ENCODE assay signal across 8 cellular contexts in the genomic region with DNA sequence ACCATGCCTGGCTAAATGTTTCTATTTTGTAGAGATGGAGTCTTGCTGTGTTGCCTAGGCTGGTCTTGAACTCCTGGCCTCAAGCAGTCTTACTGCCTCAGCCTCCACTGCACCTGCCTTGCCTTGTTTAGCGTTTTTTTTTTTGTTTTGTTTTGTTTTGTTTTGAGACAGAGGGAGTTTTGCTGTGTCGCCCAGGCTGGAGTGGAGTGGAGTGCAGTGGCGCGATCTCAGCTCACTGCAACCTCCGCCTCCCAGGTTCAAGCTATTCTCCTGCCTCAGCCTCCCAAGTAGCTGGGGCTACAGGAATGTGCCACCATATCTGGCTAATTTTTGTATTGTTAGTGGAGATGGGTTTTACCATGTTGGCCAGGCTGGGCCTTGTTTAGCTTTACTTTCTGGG. TPM values are rescaled to one million over a fixed set of nuclear protein-coding genes. Genes with fewer than 3 reads are reported as not detected.
DNase-seq lines count a peak whose midpoint lies in the region; ATAC-seq and TF ChIP-seq lines count a peak whose summit lies in the region.
"Not testable (repeated sequence)": the region's sequence is repeated elsewhere in the genome, so short reads cannot be mapped to it uniquely, and the experiment has no call there.

No MANE protein-coding gene starts in this region.

- H3K4me3 Mint-ChIP-seq in CD4-positive, alpha-beta memory T cell: peak overlapping the region in 3 of 8 donors; percentile 22 to 49 (median 43)
- H3K4me3 Mint-ChIP-seq in IgD-negative memory B cell: peak overlapping the region in 1 of 4 donors; percentile 89
- H3K4me3 Mint-ChIP-seq in activated CD4-positive, alpha-beta T cell treated with anti-CD3 and anti-CD28 coated beads, Interleukin-2, amount 10 ng/mL, durations not matched to agents 7 days and 5 days; activated naive CD4-positive, alpha-beta T cell treated with anti-CD3 and anti-CD28 coated beads, Interleukin-2, amount 10 ng/mL, durations not matched to agents 7 days and 5 days; chondrocyte (ENCODE audit: unreplicated experiment); stimulated activated effector memory CD8-positive, alpha-beta T cell treated with anti-CD3 and anti-CD28 coated beads, Interleukin-12 subunit alpha, Interleukin-12 subunit beta, amount 100 ng/mL, for 72 hours: not testable (repeated sequence)
- H3K4me3 Mint-ChIP-seq in naive thymus-derived CD4-positive, alpha-beta T cell: peak overlapping the region in 5 of 10 donors; percentile 4 to 36 (median 16)

- not testable (repeated sequence) for H3K36me3 ChIP-seq in CD4-positive, alpha-beta memory T cell (ENCODE audit: insufficient read depth, low read length); cardiac muscle cell
- peaks cover 0 to 12% (median 4%) of the 10 kb centered on the region in 3 experiments for H3K36me3 ChIP-seq in naive thymus-derived CD4-positive, alpha-beta T cell (ENCODE audit: control insufficient read depth in 2 of 3, insufficient read depth in 3 of 3, low read length in 3 of 3)

- not testable (repeated sequence) for ATAC-seq in naive thymus-derived CD4-positive, alpha-beta T cell; stimulated activated effector memory CD8-positive, alpha-beta T cell treated with anti-CD3 and anti-CD28 coated beads, Interleukin-12 subunit alpha, Interleukin-12 subunit beta, amount 100 ng/mL, for 72 hours

- H3K4me1 ChIP-seq in CD4-positive, alpha-beta memory T cell (ENCODE audit: insufficient read depth, low read length): peaks cover 67% of the 10 kb centered on the region
- H3K4me1 ChIP-seq in cardiac muscle cell (ENCODE audit: low read depth): not testable (repeated sequence)
- H3K4me1 ChIP-seq in naive thymus-derived CD4-positive, alpha-beta T cell (ENCODE audit: control insufficient read depth in 2 of 2, insufficient read depth in 2 of 2, low read length in 2 of 2): peaks cover 0 to 34% of the 10 kb centered on the region in 2 donors

- intact Hi-C loops in CD4-positive, alpha-beta memory T cell (cut with micrococcal nuclease): not testable (repeated sequence)
- intact Hi-C loops in naive thymus-derived CD4-positive, alpha-beta T cell (cut with micrococcal nuclease): loop anchor here in 1 of 2 donors (2.0 kb wide), 1 partner anchor 13 kb away; no protein-coding TSS in a partner anchor

- not testable (repeated sequence) for DNase-seq in CD4-positive, alpha-beta memory T cell; activated CD4-positive, alpha-beta T cell treated with anti-CD3 and anti-CD28 coated beads, Interleukin-2, amount 10 ng/mL, durations not matched to agents 7 days and 5 days; activated naive CD4-positive, alpha-beta T cell treated with anti-CD3 and anti-CD28 coated beads, Interleukin-2, amount 10 ng/mL, durations not matched to agents 7 days and 5 days; chondrocyte (ENCODE audit: low spot score); cardiac muscle cell (ENCODE audit: low read depth in 1 of 2, low spot score in 1 of 2); naive thymus-derived CD4-positive, alpha-beta T cell; stimulated activated effector memory CD8-positive, alpha-beta T cell treated with anti-CD3 and anti-CD28 coated beads, Interleukin-12 subunit alpha, Interleukin-12 subunit beta, amount 100 ng/mL, for 72 hours (ENCODE audit: low spot score in 2 of 2)

- H3K9me3 ChIP-seq in CD4-positive, alpha-beta memory T cell (ENCODE audit: control insufficient read depth in 1 of 2, low read length in 2 of 2); cardiac muscle cell (ENCODE audit: low read depth); naive thymus-derived CD4-positive, alpha-beta T cell (ENCODE audit: control insufficient read depth in 2 of 3, low read length in 3 of 3): not testable (repeated sequence)

- not testable (repeated sequence) for TF ChIP-seq CTCF in chondrocyte (IDR thresholded peaks at IDR 0.05); cardiac muscle cell (IDR thresholded peaks at IDR 0.05; ENCODE audit: low read depth, low read length)

- H3K9me3 Mint-ChIP-seq in CD4-positive, alpha-beta memory T cell; IgD-negative memory B cell; activated CD4-positive, alpha-beta T cell treated with anti-CD3 and anti-CD28 coated beads, Interleukin-2, amount 10 ng/mL, durations not matched to agents 7 days and 5 days; activated naive CD4-positive, alpha-beta T cell treated with anti-CD3 and anti-CD28 coated beads, Interleukin-2, amount 10 ng/mL, durations not matched to agents 7 days and 5 days; chondrocyte (ENCODE audit: low read depth); naive thymus-derived CD4-positive, alpha-beta T cell; stimulated activated effector memory CD8-positive, alpha-beta T cell treated with anti-CD3 and anti-CD28 coated beads, Interleukin-12 subunit alpha, Interleukin-12 subunit beta, amount 100 ng/mL, for 72 hours: not testable (repeated sequence)

- POLR2A ChIA-PET in CD4-positive, alpha-beta memory T cell (lab: Charles Lee; ENCODE audit: partially characterized antibody); activated CD4-positive, alpha-beta T cell treated with anti-CD3 and anti-CD28 coated beads, Interleukin-2, amount 10 ng/mL, durations not matched to agents 7 days and 5 days (lab: Charles Lee): not testable (repeated sequence)
- POLR2A ChIA-PET in naive thymus-derived CD4-positive, alpha-beta T cell (lab: Charles Lee): interaction anchor here (0.7 to 1.7 kb wide), 5 partner anchors 11 to 68 kb away, joined by 3 to 7 read pairs (median 3); no protein-coding TSS in a partner anchor

- H3K27ac Mint-ChIP-seq in CD4-positive, alpha-beta memory T cell: peak overlapping the region in 5 of 7 donors; percentile 35 to 85 (median 68)
- H3K27ac Mint-ChIP-seq in IgD-negative memory B cell: peak overlapping the region; percentile 35 to 94 (median 89)
- peak overlapping the region; percentile 50 for H3K27ac Mint-ChIP-seq in activated CD4-positive, alpha-beta T cell treated with anti-CD3 and anti-CD28 coated beads, Interleukin-2, amount 10 ng/mL, durations not matched to agents 7 days and 5 days
- peak overlapping the region; percentile 37 for H3K27ac Mint-ChIP-seq in activated naive CD4-positive, alpha-beta T cell treated with anti-CD3 and anti-CD28 coated beads, Interleukin-2, amount 10 ng/mL, durations not matched to agents 7 days and 5 days
- peak overlapping the region; percentile 49 for H3K27ac Mint-ChIP-seq in chondrocyte (ENCODE audit: unreplicated experiment)
- H3K27ac Mint-ChIP-seq in naive thymus-derived CD4-positive, alpha-beta T cell: peak overlapping the region in 8 of 9 donors; percentile 36 to 79 (median 59)
- H3K27ac Mint-ChIP-seq in stimulated activated effector memory CD8-positive, alpha-beta T cell treated with anti-CD3 and anti-CD28 coated beads, Interleukin-12 subunit alpha, Interleukin-12 subunit beta, amount 100 ng/mL, for 72 hours: peak overlapping the region; percentile 68

- not testable (repeated sequence) for H3K27ac ChIP-seq in CD4-positive, alpha-beta memory T cell (ENCODE audit: low read depth, low read length); naive thymus-derived CD4-positive, alpha-beta T cell (ENCODE audit: low read depth, low read length)
- peak overlapping the region; percentile 21 for H3K27ac ChIP-seq in cardiac muscle cell

- not testable (repeated sequence) for H3K27me3 Mint-ChIP-seq in CD4-positive, alpha-beta memory T cell; IgD-negative memory B cell; activated CD4-positive, alpha-beta T cell treated with anti-CD3 and anti-CD28 coated beads, Interleukin-2, amount 10 ng/mL, durations not matched to agents 7 days and 5 days; activated naive CD4-positive, alpha-beta T cell treated with anti-CD3 and anti-CD28 coated beads, Interleukin-2, amount 10 ng/mL, durations not matched to agents 7 days and 5 days; chondrocyte (ENCODE audit: low read depth); naive thymus-derived CD4-positive, alpha-beta T cell

- peaks cover 7 to 36% of the 10 kb centered on the region in 2 donors for H3K36me3 Mint-ChIP-seq in CD4-positive, alpha-beta memory T cell
- not testable (repeated sequence) for H3K36me3 Mint-ChIP-seq in IgD-negative memory B cell; chondrocyte (ENCODE audit: low read depth)
- H3K36me3 Mint-ChIP-seq in activated CD4-positive, alpha-beta T cell treated with anti-CD3 and anti-CD28 coated beads, Interleukin-2, amount 10 ng/mL, durations not matched to agents 7 days and 5 days (ENCODE audit: low read depth): peaks cover 36% of the 10 kb centered on the region
- peaks cover 28% of the 10 kb centered on the region for H3K36me3 Mint-ChIP-seq in activated naive CD4-positive, alpha-beta T cell treated with anti-CD3 and anti-CD28 coated beads, Interleukin-2, amount 10 ng/mL, durations not matched to agents 7 days and 5 days
- peaks cover 0 to 17% (median 10%) of the 10 kb centered on the region in 5 donors for H3K36me3 Mint-ChIP-seq in naive thymus-derived CD4-positive, alpha-beta T cell
- H3K36me3 Mint-ChIP-seq in stimulated activated effector memory CD8-positive, alpha-beta T cell treated with anti-CD3 and anti-CD28 coated beads, Interleukin-12 subunit alpha, Interleukin-12 subunit beta, amount 100 ng/mL, for 72 hours: peaks cover 86% of the 10 kb centered on the region

- H3K4me1 Mint-ChIP-seq in CD4-positive, alpha-beta memory T cell: peaks cover 33 to 86% (median 60%) of the 10 kb centered on the region in 4 donors
- peaks cover 47 to 56% (median 53%) of the 10 kb centered on the region in 3 donors for H3K4me1 Mint-ChIP-seq in IgD-negative memory B cell
- H3K4me1 Mint-ChIP-seq in activated CD4-positive, alpha-beta T cell treated with anti-CD3 and anti-CD28 coated beads, Interleukin-2, amount 10 ng/mL, durations not matched to agents 7 days and 5 days: peaks cover 51% of the 10 kb centered on the region
- peaks cover 45% of the 10 kb centered on the region for H3K4me1 Mint-ChIP-seq in activated naive CD4-positive, alpha-beta T cell treated with anti-CD3 and anti-CD28 coated beads, Interleukin-2, amount 10 ng/mL, durations not matched to agents 7 days and 5 days
- peaks cover 25% of the 10 kb centered on the region for H3K4me1 Mint-ChIP-seq in chondrocyte (ENCODE audit: low read depth)
- peaks cover 46 to 90% (median 71%) of the 10 kb centered on the region in 7 donors for H3K4me1 Mint-ChIP-seq in naive thymus-derived CD4-positive, alpha-beta T cell
- H3K4me1 Mint-ChIP-seq in stimulated activated effector memory CD8-positive, alpha-beta T cell treated with anti-CD3 and anti-CD28 coated beads, Interleukin-12 subunit alpha, Interleukin-12 subunit beta, amount 100 ng/mL, for 72 hours: peaks cover 41% of the 10 kb centered on the region

- H3K4me3 ChIP-seq in CD4-positive, alpha-beta memory T cell (ENCODE audit: low read length in 2 of 2); cardiac muscle cell; naive thymus-derived CD4-positive, alpha-beta T cell (ENCODE audit: low read length): not testable (repeated sequence)

- CTCF ChIA-PET in CD4-positive, alpha-beta memory T cell (lab: Charles Lee; ENCODE audit: partially characterized antibody): interaction anchor here (1.1 to 2.2 kb wide), 8 partner anchors 8 to 74 kb away, joined by 3 to 9 read pairs (median 4); no protein-coding TSS in a partner anchor
- CTCF ChIA-PET in activated CD4-positive, alpha-beta T cell treated with anti-CD3 and anti-CD28 coated beads, Interleukin-2, amount 10 ng/mL, durations not matched to agents 7 days and 5 days (lab: Charles Lee): interaction anchor here (0.6 to 1.9 kb wide), 5 partner anchors 10 to 183 kb away, joined by 3 to 4 read pairs (median 4); no protein-coding TSS in a partner anchor
- CTCF ChIA-PET in activated naive CD4-positive, alpha-beta T cell treated with anti-CD3 and anti-CD28 coated beads, Interleukin-2, amount 10 ng/mL, durations not matched to agents 7 days and 5 days (lab: Charles Lee): interaction anchor here (0.7 to 0.9 kb wide), 2 partner anchors 23 to 63 kb away, joined by 3 read pairs; no protein-coding TSS in a partner anchor
- CTCF ChIA-PET in naive thymus-derived CD4-positive, alpha-beta T cell (lab: Charles Lee): interaction anchor here (0.7 to 1.7 kb wide), 4 partner anchors 10 to 45 kb away, joined by 3 to 8 read pairs (median 4); no protein-coding TSS in a partner anchor

- H3K27me3 ChIP-seq in CD4-positive, alpha-beta memory T cell (ENCODE audit: insufficient read depth, low read length); cardiac muscle cell; naive thymus-derived CD4-positive, alpha-beta T cell (ENCODE audit: control insufficient read depth in 2 of 2, insufficient read depth in 2 of 2, low read length in 2 of 2): not testable (repeated sequence)

RNA-seq across cellular contexts. Expression of a gene that starts 27.0 kb away (rescaled TPM):
- 100 to 1,000 TPM; 160 to 169 TPM for total RNA-seq in CD4-positive, alpha-beta memory T cell
- polyA plus RNA-seq in CD4-positive, alpha-beta memory T cell: 100 to 1,000 TPM; 341 to 411 TPM
- polyA plus RNA-seq in IgD-negative memory B cell: 313 TPM
- 100 to 1,000 TPM; 231 to 265 TPM for total RNA-seq in activated CD4-positive, alpha-beta T cell treated with anti-CD3 and anti-CD28 coated beads, Interleukin-2, amount 10 ng/mL, durations not matched to agents 7 days and 5 days
- total RNA-seq in chondrocyte: 110 to 129 TPM (median 117 TPM) in 3 replicates
- 225 and 338 TPM in 2 replicates for total RNA-seq in cardiac muscle cell
- polyA plus RNA-seq in cardiac muscle cell: 236 and 291 TPM in 2 replicates
- 100 to 1,000 TPM; 145 to 214 (median 184) TPM for total RNA-seq in naive thymus-derived CD4-positive, alpha-beta T cell
- polyA plus RNA-seq in naive thymus-derived CD4-positive, alpha-beta T cell: 100 to 1,000 TPM; 320 to 343 TPM

Comparison
In these comparisons a context has a peak if more than half of its experiments do, and no peak if none do; other contexts are left out.
1. H3K27ac Mint-ChIP-seq: peak in every context shown above with its lines; median percentile 89 in IgD-negative memory B cell; 68 in CD4-positive, alpha-beta memory T cell; 68 in stimulated activated effector memory CD8-positive, alpha-beta T cell treated with anti-CD3 and anti-CD28 coated beads, Interleukin-12 subunit alpha, Interleukin-12 subunit beta, amount 100 ng/mL, for 72 hours; 59 in naive thymus-derived CD4-positive, alpha-beta T cell; 50 in activated CD4-positive, alpha-beta T cell treated with anti-CD3 and anti-CD28 coated beads, Interleukin-2, amount 10 ng/mL, durations not matched to agents 7 days and 5 days; 49 in chondrocyte; 37 in activated naive CD4-positive, alpha-beta T cell treated with anti-CD3 and anti-CD28 coated beads, Interleukin-2, amount 10 ng/mL, durations not matched to agents 7 days and 5 days.